20 cellular contexts compared by ENCODE assay signal in the genomic region with DNA sequence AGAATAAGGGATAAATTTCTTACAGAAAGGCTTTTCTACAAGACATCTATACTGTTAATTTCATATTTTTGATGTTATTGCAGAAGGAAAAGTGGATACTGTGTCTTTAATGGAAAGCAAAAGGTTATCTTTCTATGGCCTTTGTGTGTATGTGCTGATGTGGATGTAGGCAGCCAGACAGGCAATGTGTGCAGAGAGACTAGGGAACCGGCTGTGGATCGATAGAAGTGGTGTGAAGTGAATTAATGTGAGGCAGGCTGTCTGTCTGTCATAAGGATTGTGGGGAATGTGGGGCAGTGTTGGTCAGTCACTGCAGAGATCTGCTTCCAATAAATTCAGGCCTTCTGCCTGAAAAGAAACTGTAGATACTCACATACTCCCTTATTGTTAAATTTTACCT.
"Had no signal": no experiment of that assay in that cellular context is flagged by ENCODE, and none has a peak within 500 bp of the region (broad histone marks: within the 10 kb centered on the region; RNA-seq: fewer than 3 reads in every experiment).

No MANE protein-coding gene starts in this region.

- H3K27ac Mint-ChIP-seq: activated CD4-positive, alpha-beta T cell treated with anti-CD3 and anti-CD28 coated beads, Interleukin-2, amount 10 ng/mL, durations not matched to agents 7 days and 5 days; activated CD8-positive, alpha-beta memory T cell treated with anti-CD3 and anti-CD28 coated beads, Interleukin-2, amount 10 ng/mL, durations not matched to agents 7 days and 5 days; activated CD8-positive, alpha-beta T cell treated with anti-CD3 and anti-CD28 coated beads for 36 hours; activated naive CD4-positive, alpha-beta T cell treated with anti-CD3 and anti-CD28 coated beads, Interleukin-2, amount 50 U/mL, for 24 hours; memory B cell; nephron progenitor cell; stimulated activated naive CD8-positive, alpha-beta T cell treated with anti-CD3 and anti-CD28 coated beads, Interleukin-15, Interleukin-2, amounts not matched to agents 100 ng/mL and 50 ng/mL, for 24 hours had no signal

- H3K4me3 Mint-ChIP-seq: activated CD4-positive, alpha-beta T cell treated with anti-CD3 and anti-CD28 coated beads, Interleukin-2, amount 10 ng/mL, durations not matched to agents 7 days and 5 days; activated CD8-positive, alpha-beta memory T cell treated with anti-CD3 and anti-CD28 coated beads, Interleukin-2, amount 10 ng/mL, durations not matched to agents 7 days and 5 days; activated CD8-positive, alpha-beta T cell treated with anti-CD3 and anti-CD28 coated beads for 36 hours; activated naive CD4-positive, alpha-beta T cell treated with anti-CD3 and anti-CD28 coated beads, Interleukin-2, amount 50 U/mL, for 24 hours; brain; memory B cell; nephron progenitor cell; stimulated activated naive CD8-positive, alpha-beta T cell treated with anti-CD3 and anti-CD28 coated beads, Interleukin-15, Interleukin-2, amounts not matched to agents 100 ng/mL and 50 ng/mL, for 24 hours had no signal

- ATAC-seq: activated CD8-positive, alpha-beta memory T cell treated with anti-CD3 and anti-CD28 coated beads, Interleukin-2, amount 10 ng/mL, durations not matched to agents 7 days and 5 days; activated CD8-positive, alpha-beta T cell treated with anti-CD3 and anti-CD28 coated beads for 36 hours; left colon; upper lobe of right lung had no signal

- DNase-seq: activated CD4-positive, alpha-beta T cell treated with anti-CD3 and anti-CD28 coated beads, Interleukin-2, amount 10 ng/mL, durations not matched to agents 7 days and 5 days; activated CD4-positive, CD25-positive, alpha-beta regulatory T cell treated with anti-CD3 and anti-CD28 coated beads, Interleukin-2, amount 50 U/mL, for 72 hours; activated CD8-positive, alpha-beta memory T cell treated with anti-CD3 and anti-CD28 coated beads, Interleukin-2, amount 10 ng/mL, durations not matched to agents 7 days and 5 days; activated CD8-positive, alpha-beta T cell treated with anti-CD3 and anti-CD28 coated beads for 36 hours; activated gamma-delta T cell treated with Interleukin-2 at 50 U/mL for 16 hours; activated T-cell treated with anti-CD3 and anti-CD28 coated beads for 4 hours; aorta; left colon; nephron progenitor cell; spleen; stimulated activated CD4-positive, alpha-beta T cell treated with anti-CD3 and anti-CD28 coated beads, Interleukin-4, amount 100 ng/mL, for 4 hours; substantia nigra; thyroid gland; upper lobe of right lung; WERI-Rb-1 had no signal

- H3K9me3 Mint-ChIP-seq: activated CD4-positive, alpha-beta T cell treated with anti-CD3 and anti-CD28 coated beads, Interleukin-2, amount 10 ng/mL, durations not matched to agents 7 days and 5 days; activated CD8-positive, alpha-beta T cell treated with anti-CD3 and anti-CD28 coated beads for 36 hours; activated naive CD4-positive, alpha-beta T cell treated with anti-CD3 and anti-CD28 coated beads, Interleukin-2, amount 50 U/mL, for 24 hours; brain; memory B cell; nephron progenitor cell; stimulated activated naive CD8-positive, alpha-beta T cell treated with anti-CD3 and anti-CD28 coated beads, Interleukin-15, Interleukin-2, amounts not matched to agents 100 ng/mL and 50 ng/mL, for 24 hours had no signal

- H3K4me1 Mint-ChIP-seq: activated CD4-positive, alpha-beta T cell treated with anti-CD3 and anti-CD28 coated beads, Interleukin-2, amount 10 ng/mL, durations not matched to agents 7 days and 5 days; activated naive CD4-positive, alpha-beta T cell treated with anti-CD3 and anti-CD28 coated beads, Interleukin-2, amount 50 U/mL, for 24 hours; memory B cell; nephron progenitor cell had no signal

- H3K27me3 Mint-ChIP-seq: activated CD4-positive, alpha-beta T cell treated with anti-CD3 and anti-CD28 coated beads, Interleukin-2, amount 10 ng/mL, durations not matched to agents 7 days and 5 days; activated CD8-positive, alpha-beta memory T cell treated with anti-CD3 and anti-CD28 coated beads, Interleukin-2, amount 10 ng/mL, durations not matched to agents 7 days and 5 days; activated CD8-positive, alpha-beta T cell treated with anti-CD3 and anti-CD28 coated beads for 36 hours; activated naive CD4-positive, alpha-beta T cell treated with anti-CD3 and anti-CD28 coated beads, Interleukin-2, amount 50 U/mL, for 24 hours; brain; memory B cell; stimulated activated naive CD8-positive, alpha-beta T cell treated with anti-CD3 and anti-CD28 coated beads, Interleukin-15, Interleukin-2, amounts not matched to agents 100 ng/mL and 50 ng/mL, for 24 hours had no signal

- FAIRE-seq: keratinocyte had no signal
